Comparison of ENCODE assay signal across 13 cellular contexts in genomic region chr17:74085434-74085833, GRCh38.
DNase-seq lines count a peak whose midpoint lies in the region; ATAC-seq and TF ChIP-seq lines count a peak whose summit lies in the region.
"Had no signal": no experiment of that assay in that cellular context is flagged by ENCODE, and none has a peak within 500 bp of the region (broad histone marks: within the 10 kb centered on the region; RNA-seq: fewer than 3 reads in every experiment).

No MANE protein-coding gene starts in this region.

- no peaks in the 10 kb centered on the region for H3K9me3 ChIP-seq in neural progenitor cell (ENCODE audit: low read depth)
- H3K9me3 ChIP-seq: HAP-1 had no signal

- no peak overlapping the region for H3K27ac ChIP-seq in neural progenitor cell

- no peak overlapping the region for H3K4me3 ChIP-seq in neural progenitor cell
- H3K4me3 ChIP-seq: HAP-1 had no signal

- H3K79me2 ChIP-seq in neural progenitor cell (ENCODE audit: low read depth), result no peaks in the 10 kb centered on the region

- no peak overlapping the region for H3K4me2 ChIP-seq in neural progenitor cell

- no peaks in the 10 kb centered on the region for H3F3A ChIP-seq in neural progenitor cell (ENCODE audit: low read depth)

- H4K20me1 ChIP-seq in neural progenitor cell (ENCODE audit: low read depth), result no peaks in the 10 kb centered on the region

- no peaks in the 10 kb centered on the region for H3K4me1 ChIP-seq in neural progenitor cell
- H3K4me1 ChIP-seq: HAP-1 had no signal

- H3K27me3 Mint-ChIP-seq in activated naive CD8-positive, alpha-beta T cell treated with anti-CD3 and anti-CD28 coated beads, Interleukin-2, amount 50 U/mL, for 24 hours, result peaks cover 13% of the 10 kb centered on the region
- peaks cover 12% of the 10 kb centered on the region for H3K27me3 Mint-ChIP-seq in neural progenitor cell (ENCODE audit: insufficient read depth, low read depth)

- H3K36me3 Mint-ChIP-seq in activated naive CD8-positive, alpha-beta T cell treated with anti-CD3 and anti-CD28 coated beads, Interleukin-2, amount 50 U/mL, for 24 hours (ENCODE audit: low read depth), result no peaks in the 10 kb centered on the region
- H3K36me3 Mint-ChIP-seq in neural progenitor cell, result no peaks in the 10 kb centered on the region
- H3K36me3 Mint-ChIP-seq: memory B cell had no signal

- no peaks in the 10 kb centered on the region for H3K27me3 ChIP-seq in neural progenitor cell

- DNase-seq in SHP77 (lab: John Stamatoyannopoulos, UW) (peak; percentile 11 to 18), SHP77 treated with DMSO at 0.1 percent for 48 hours (lab: John Stamatoyannopoulos, UW) (no peak), KBM-7 (peak; percentile 20), neural progenitor cell (ENCODE audit: low spot score) (no peak), superior temporal gyrus (ENCODE audit: extremely low spot score) (no peak)
- peak; percentile 3 for DNase-seq in activated naive CD8-positive, alpha-beta T cell treated with anti-CD3 and anti-CD28 coated beads, Interleukin-2, amount 50 U/mL, for 24 hours
- no peak for DNase-seq in activated CD8-positive, alpha-beta memory T cell treated with anti-CD3 and anti-CD28 coated beads, Interleukin-2, amount 50 U/mL, for 48 hours
- DNase-seq: activated CD8-positive, alpha-beta memory T cell treated with anti-CD3 and anti-CD28 coated beads for 24 hours; NCI-H510A treated with DMSO at 0.1 percent for 48 hours; stimulated activated CD4-positive, alpha-beta T cell treated with anti-CD3 and anti-CD28 coated beads, Interleukin-4, amount 100 ng/mL, for 4 hours had no signal

- H3K4me3 Mint-ChIP-seq in activated naive CD8-positive, alpha-beta T cell treated with anti-CD3 and anti-CD28 coated beads, Interleukin-2, amount 50 U/mL, for 24 hours, result no peak overlapping the region
- H3K4me3 Mint-ChIP-seq in neural progenitor cell, result peak overlapping the region; percentile 9
- H3K4me3 Mint-ChIP-seq: memory B cell had no signal

- in situ Hi-C loops in KBM-7 (cut with MboI; ENCODE audit: low pct_unique_long_range_greater_than_20kb, low sequenced_read_pairs), result no loop called here

- no peaks in the 10 kb centered on the region for H3K4me1 Mint-ChIP-seq in activated naive CD8-positive, alpha-beta T cell treated with anti-CD3 and anti-CD28 coated beads, Interleukin-2, amount 50 U/mL, for 24 hours
- peaks cover 3% of the 10 kb centered on the region for H3K4me1 Mint-ChIP-seq in neural progenitor cell
- H3K4me1 Mint-ChIP-seq: memory B cell had no signal

- no peaks in the 10 kb centered on the region for H3K36me3 ChIP-seq in neural progenitor cell
- H3K36me3 ChIP-seq: HAP-1 had no signal

- H2AFZ ChIP-seq in neural progenitor cell (replicated peaks), result no peak overlapping the region

- no peak overlapping the region for H3K9ac ChIP-seq in neural progenitor cell

- no peak for ATAC-seq in activated naive CD8-positive, alpha-beta T cell treated with anti-CD3 and anti-CD28 coated beads, Interleukin-2, amount 50 U/mL, for 24 hours
- ATAC-seq in HG02852 (IDR thresholded peaks at IDR 0.05; ENCODE audit: unreplicated experiment), result no peak

- TF ChIP-seq CTCF in neural progenitor cell (IDR thresholded peaks at IDR 0.05), result peak; percentile 58

- H3K27ac Mint-ChIP-seq in activated naive CD8-positive, alpha-beta T cell treated with anti-CD3 and anti-CD28 coated beads, Interleukin-2, amount 50 U/mL, for 24 hours, result no peak overlapping the region
- H3K27ac Mint-ChIP-seq in neural progenitor cell, result no peak overlapping the region
- H3K27ac Mint-ChIP-seq: memory B cell had no signal

- peaks cover 10% of the 10 kb centered on the region for H3K9me3 Mint-ChIP-seq in activated naive CD8-positive, alpha-beta T cell treated with anti-CD3 and anti-CD28 coated beads, Interleukin-2, amount 50 U/mL, for 24 hours
- peaks cover 3% of the 10 kb centered on the region for H3K9me3 Mint-ChIP-seq in neural progenitor cell

Comparison
In these comparisons a context has a peak if more than half of its experiments do, and no peak if none do; other contexts are left out.
1. DNase-seq: peak in SHP77 (2 of 2), KBM-7 (single experiment) and activated naive CD8-positive, alpha-beta T cell treated with anti-CD3 and anti-CD28 coated beads, Interleukin-2, amount 50 U/mL, for 24 hours (single experiment); none in SHP77 treated with DMSO at 0.1 percent for 48 hours (single experiment), neural progenitor cell (single experiment), activated CD8-positive, alpha-beta memory T cell treated with anti-CD3 and anti-CD28 coated beads, Interleukin-2, amount 50 U/mL, for 48 hours (single experiment) and superior temporal gyrus (single experiment).